ENCODE assay signal across 28 cellular contexts in the genomic region with DNA sequence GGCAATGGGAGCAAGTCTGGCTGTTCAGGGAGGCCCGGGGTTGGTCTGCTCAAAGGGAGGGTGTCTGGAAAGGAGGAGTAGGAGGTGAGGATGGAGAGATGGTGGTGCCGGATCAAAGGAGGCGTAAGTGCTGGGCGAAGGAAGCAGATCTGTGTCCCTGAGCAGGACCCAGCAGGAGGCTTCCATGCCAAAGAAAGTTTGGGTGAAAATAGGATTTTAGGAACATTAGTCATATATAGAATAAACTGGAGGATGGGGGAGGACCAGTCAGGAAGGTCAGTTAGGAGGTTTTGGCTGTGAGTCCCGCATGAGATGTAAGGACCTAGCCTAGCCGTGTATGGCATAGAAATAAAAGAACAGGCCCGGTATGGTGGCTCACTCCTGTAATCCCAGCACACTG.
"Had no signal": no experiment of that assay in that cellular context is flagged by ENCODE, and none has a peak within 500 bp of the region (broad histone marks: within the 10 kb centered on the region; RNA-seq: fewer than 3 reads in every experiment).

No MANE protein-coding gene starts in this region.

- H3K27ac ChIP-seq: cardiac muscle cell, dorsolateral prefrontal cortex, left lung, pancreas, psoas muscle, right atrium auricular region, spleen, testis had no signal

- H3K4me3 Mint-ChIP-seq: activated CD4-positive, alpha-beta T cell treated with anti-CD3 and anti-CD28 coated beads for 36 hours; activated naive CD8-positive, alpha-beta T cell; activated T-cell treated with anti-CD3 and anti-CD28 coated beads, Interleukin-2, amount 50 U/mL, for 4 hours; effector memory CD8-positive, alpha-beta T cell; mesothelial cell of epicardium; naive thymus-derived CD8-positive, alpha-beta T cell; WTC11 had no signal

- H3K4me3 ChIP-seq: cardiac muscle cell, dorsolateral prefrontal cortex, left lung, lung, pancreas, psoas muscle, right atrium auricular region, spleen, testis had no signal

- H3K9me3 ChIP-seq: left lung, pancreas, psoas muscle, right atrium auricular region, spleen, testis had no signal

- ATAC-seq: activated CD4-positive, alpha-beta T cell treated with anti-CD3 and anti-CD28 coated beads for 36 hours; activated T-cell treated with anti-CD3 and anti-CD28 coated beads, Interleukin-2, amount 50 U/mL, for 4 hours; effector memory CD8-positive, alpha-beta T cell; esophagus mucosa; left lung; naive thymus-derived CD8-positive, alpha-beta T cell; pancreas; psoas muscle; WTC11 had no signal

- DNase-seq: activated CD4-positive, alpha-beta T cell treated with anti-CD3 and anti-CD28 coated beads for 36 hours; activated CD4-positive, alpha-beta T cell treated with anti-CD3 and anti-CD28 coated beads, Interleukin-2, amount 50 U/mL, for 48 hours; activated CD8-positive, alpha-beta memory T cell treated with anti-CD3 and anti-CD28 coated beads, Interleukin-2, amount 50 U/mL, for 48 hours; activated naive CD4-positive, alpha-beta T cell; activated T-cell treated with anti-CD3 and anti-CD28 coated beads, Interleukin-2, amount 50 U/mL, for 4 hours; dorsolateral prefrontal cortex; effector memory CD8-positive, alpha-beta T cell; foreskin melanocyte; hippocampal formation; kidney glomerular epithelial cell; left lung; naive thymus-derived CD8-positive, alpha-beta T cell; pancreas; stimulated activated CD4-positive, alpha-beta T cell treated with anti-CD3 and anti-CD28 coated beads, Interleukin-4, amount 100 ng/mL, for 1 hour; stimulated activated naive CD4-positive, alpha-beta T cell; T-helper 9 cell; testis; trophoblast cell had no signal

- H3K27me3 ChIP-seq: cardiac muscle cell, pancreas, right atrium auricular region, testis had no signal

- H3K36me3 Mint-ChIP-seq: activated naive CD8-positive, alpha-beta T cell; mesothelial cell of epicardium; naive thymus-derived CD8-positive, alpha-beta T cell; WTC11 had no signal

- H3K36me3 ChIP-seq: cardiac muscle cell, left lung, pancreas, right atrium auricular region, spleen had no signal

- H3K9me3 Mint-ChIP-seq: activated T-cell treated with anti-CD3 and anti-CD28 coated beads, Interleukin-2, amount 50 U/mL, for 4 hours; activated T-helper 2 cell treated with anti-CD3 and anti-CD28 coated beads, Interferon-gamma antibody, Interleukin-2, Interleukin-4, amounts not matched to agents 10 μg/mL and 5 μg/mL and 100 μg/mL, durations not matched to agents 14 hours and 24 hours and 36 hours; effector memory CD8-positive, alpha-beta T cell; mesothelial cell of epicardium; naive thymus-derived CD8-positive, alpha-beta T cell; WTC11 had no signal

- H3K27ac Mint-ChIP-seq: activated CD4-positive, alpha-beta T cell treated with anti-CD3 and anti-CD28 coated beads for 36 hours; activated naive CD8-positive, alpha-beta T cell; activated T-helper 2 cell treated with anti-CD3 and anti-CD28 coated beads, Interferon-gamma antibody, Interleukin-2, Interleukin-4, amounts not matched to agents 10 μg/mL and 5 μg/mL and 100 μg/mL, durations not matched to agents 14 hours and 24 hours and 36 hours; effector memory CD8-positive, alpha-beta T cell; mesothelial cell of epicardium; WTC11 had no signal
